In the genomic region with DNA sequence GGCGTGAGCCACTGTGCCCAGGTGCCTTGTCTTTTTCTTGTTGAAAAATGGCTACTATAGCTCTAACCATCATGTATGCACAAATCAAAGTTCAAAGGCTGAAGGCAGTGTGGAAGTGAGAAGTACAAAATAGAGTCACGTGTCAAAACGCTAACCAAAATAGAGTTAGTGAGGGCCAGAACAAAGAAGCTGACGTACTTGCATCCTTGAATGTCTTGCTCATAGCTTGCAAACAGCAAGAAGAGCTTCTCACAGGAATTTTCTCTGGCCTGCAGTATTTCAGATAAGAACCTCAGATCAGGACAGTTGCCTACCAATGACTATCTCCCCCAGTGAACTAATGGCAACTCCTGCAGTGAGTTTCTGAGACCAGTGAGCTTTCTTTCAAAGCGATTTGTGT, we compare ENCODE assay signal across 24 cellular contexts.
DNase-seq lines count a peak whose midpoint lies in the region; ATAC-seq, FAIRE-seq and TF ChIP-seq lines count a peak whose summit lies in the region.
"Had no signal": no experiment of that assay in that cellular context is flagged by ENCODE, and none has a peak within 500 bp of the region (broad histone marks: within the 10 kb centered on the region; RNA-seq: fewer than 3 reads in every experiment).

No MANE protein-coding gene starts in this region.

- H3K4me3 ChIP-seq in GM12878 (no peak overlapping the region), neuronal stem cell (ENCODE audit: low read length in 2 of 2) (no peak overlapping the region)
- H3K4me3 ChIP-seq: BLaER1 treated with 17β-estradiol and CSF1 and Interleukin-3, amounts not matched to agents 10 nM and 100 nM; SJCRH30 had no signal

- RAD21 ChIA-PET in GM12878 (lab: Charles Lee; ENCODE audit: unreplicated experiment): interaction anchor here (0.8 to 2.3 kb wide), 4 partner anchors 11 to 127 kb away, joined by 3 to 7 read pairs (median 4); no protein-coding TSS in a partner anchor

- ATAC-seq in Right ventricle myocardium inferior (peak; percentile 31), Right ventricle myocardium superior (ENCODE audit: poor library complexity) (no peak), GM12878 (peak; percentile 25; the same call in 1 of the 3 replicates)
- ATAC-seq: PC-3 had no signal

- intact Hi-C loops in Right ventricle myocardium inferior (cut with DNase I) (no loop called here), Right ventricle myocardium superior (cut with DNase I) (no loop called here), GM12878 (cut with micrococcal nuclease; ENCODE audit: unreplicated experiment) (no loop called here)

- H3K79me2 ChIP-seq in GM12878 (ENCODE audit: control insufficient read depth, insufficient read depth, low read length): no peaks in the 10 kb centered on the region

- no peaks in the 10 kb centered on the region for H3K9me3 ChIP-seq in GM12878 (replicated peaks; ENCODE audit: control insufficient read depth, insufficient read depth, low read length)
- no peaks in the 10 kb centered on the region for H3K9me3 ChIP-seq in neuronal stem cell (replicated peaks in 1 of 2; ENCODE audit: control insufficient read depth in 2 of 2, insufficient read depth in 1 of 2, low read depth in 1 of 2, low read length in 2 of 2)
- H3K9me3 ChIP-seq: Caco-2 had no signal

- no peak for TF ChIP-seq CTCF in GM12878 (IDR thresholded peaks at IDR 0.05 in 2 of 3, conservative IDR thresholded peaks at IDR 0.05 in 1 of 3; ENCODE audit: control insufficient read depth in 2 of 3, extremely low read depth in 1 of 3, insufficient read depth in 1 of 3, low read depth in 3 of 3, low read length in 3 of 3)

- no peak overlapping the region for H3K4ac ChIP-seq in neuronal stem cell (ENCODE audit: low read length)

- no peaks in the 10 kb centered on the region for H3K27me3 ChIP-seq in GM12878 (replicated peaks in 1 of 2; ENCODE audit: control insufficient read depth in 2 of 2, insufficient read depth in 2 of 2, low read length in 1 of 2)
- H3K27me3 ChIP-seq in neuronal stem cell (ENCODE audit: control insufficient read depth in 3 of 3, insufficient read depth in 3 of 3, low read depth in 1 of 3, low read length in 3 of 3): no peaks in the 10 kb centered on the region
- H3K27me3 ChIP-seq: BLaER1 treated with 17β-estradiol and CSF1 and Interleukin-3, amounts not matched to agents 10 nM and 100 nM; SJCRH30 had no signal

- CTCF ChIA-PET in GM12878 (lab: Yijun Ruan, JAX): interaction anchor here (1.2 kb wide), 1 partner anchor 22 kb away, joined by 3 read pairs; no protein-coding TSS in a partner anchor

- TF ChIP-seq RAD21 in GM12878 (IDR thresholded peaks at IDR 0.05; ENCODE audit: insufficient read depth, low read depth, low read length): no peak

- H3K4me2 ChIP-seq in GM12878 (ENCODE audit: control insufficient read depth, insufficient read depth) (no peak overlapping the region), neuronal stem cell (ENCODE audit: insufficient read depth, low read length, poor library complexity, severe bottlenecking) (no peak overlapping the region)
- H3K4me2 ChIP-seq: BLaER1 treated with 17β-estradiol and CSF1 and Interleukin-3, amounts not matched to agents 10 nM and 100 nM had no signal

- H3K23ac ChIP-seq in neuronal stem cell (ENCODE audit: low read depth, low read length, poor library complexity): no peak overlapping the region

- H3K9ac ChIP-seq in GM12878 (ENCODE audit: control insufficient read depth, insufficient read depth, low read length): no peak overlapping the region
- no peak overlapping the region for H3K9ac ChIP-seq in neuronal stem cell (ENCODE audit: low read depth, low read length, poor library complexity)
- H3K9ac ChIP-seq: BLaER1 treated with 17β-estradiol and CSF1 and Interleukin-3, amounts not matched to agents 10 nM and 100 nM had no signal

- H2AK5ac ChIP-seq in neuronal stem cell (ENCODE audit: low read depth, low read length): no peak overlapping the region

- no peak overlapping the region for H2AFZ ChIP-seq in GM12878 (ENCODE audit: control insufficient read depth, low read depth, low read length)
- H2AFZ ChIP-seq in neuronal stem cell (ENCODE audit: low read length): no peak overlapping the region

- POLR2A ChIA-PET in GM12878 (lab: Charles Lee): interaction anchor here (1.5 kb wide), 1 partner anchor 11 kb away, joined by 5 read pairs; no protein-coding TSS in a partner anchor

- H3K36me3 ChIP-seq in GM12878 (ENCODE audit: control insufficient read depth in 2 of 2, insufficient read depth in 2 of 2, low read length in 1 of 2) (no peaks in the 10 kb centered on the region), neuronal stem cell (replicated peaks in 1 of 2; ENCODE audit: control insufficient read depth in 2 of 2, insufficient read depth in 2 of 2, low read length in 2 of 2) (no peaks in the 10 kb centered on the region)
- H3K36me3 ChIP-seq: BLaER1 treated with 17β-estradiol and CSF1 and Interleukin-3, amounts not matched to agents 10 nM and 100 nM; SJCRH30 had no signal

- H2BK12ac ChIP-seq in neuronal stem cell (ENCODE audit: low read length): no peak overlapping the region

- no peaks in the 10 kb centered on the region for H3K79me1 ChIP-seq in neuronal stem cell (ENCODE audit: low read depth, low read length)

- no TSS peak for BruUV-seq in GM12878 (replicated peaks; lab: Mats Ljungman, UMichigan)

- no peak overlapping the region for H2BK15ac ChIP-seq in neuronal stem cell (ENCODE audit: low read length)

- TF ChIP-seq EP300 in GM12878 (IDR thresholded peaks at IDR 0.05; ENCODE audit: borderline replicate concordance in 1 of 2, control insufficient read depth in 1 of 2, low read depth in 2 of 2, low read length in 2 of 2): no peak

- SMC1A ChIA-PET in GM12878 (lab: Charles Lee; ENCODE audit: uncharacterized antibody, unreplicated experiment): interaction anchor here (1.1 to 2.4 kb wide), 7 partner anchors 9 to 70 kb away, joined by 3 to 10 read pairs (median 3); no protein-coding TSS in a partner anchor

- H2BK5ac ChIP-seq in neuronal stem cell (ENCODE audit: low read length): no peak overlapping the region

- H3K14ac ChIP-seq in neuronal stem cell (ENCODE audit: low read length): no peak overlapping the region

- H3K4me1 ChIP-seq in GM12878 (ENCODE audit: control insufficient read depth, insufficient read depth, low read length): no peaks in the 10 kb centered on the region
- H3K4me1 ChIP-seq in neuronal stem cell (ENCODE audit: control insufficient read depth in 2 of 2, insufficient read depth in 1 of 2, low read depth in 1 of 2, low read length in 2 of 2): peaks cover 0 to 4% of the 10 kb centered on the region in 2 donors
- H3K4me1 ChIP-seq: BLaER1 treated with 17β-estradiol and CSF1 and Interleukin-3, amounts not matched to agents 10 nM and 100 nM; Caco-2; SJCRH30 had no signal

- no peak overlapping the region for H4K91ac ChIP-seq in neuronal stem cell (ENCODE audit: low read depth, low read length, poor library complexity)

- H3K27ac ChIP-seq in GM12878 (ENCODE audit: control insufficient read depth, insufficient read depth) (no peak overlapping the region), neuronal stem cell (replicated peaks; ENCODE audit: low read length) (no peak overlapping the region)
- H3K27ac ChIP-seq: BLaER1 treated with 17β-estradiol and CSF1 and Interleukin-3, amounts not matched to agents 10 nM and 100 nM; RWPE1; SJCRH30 had no signal

- no peak for TF ChIP-seq POLR2A in GM12878 (IDR thresholded peaks at IDR 0.05; ENCODE audit: low read depth, low read length)

- 38% methylated on average over 5 of the region's 5 CpGs for WGBS in GM12878 (ENCODE audit: insufficient coverage, insufficient replicate concordance, low lambda C conversion rate, missing lambda C conversion rate)
- WGBS in neuronal stem cell (ENCODE audit: extremely low coverage in 2 of 2, insufficient read length in 2 of 2, insufficient replicate concordance in 1 of 2), 2 donors: no CpG with 5 or more reads among the region's 5 CpGs

- in situ Hi-C loops in GM12878 (cut with MboI): no loop called here

- no peak overlapping the region for H4K8ac ChIP-seq in neuronal stem cell (ENCODE audit: low read depth, low read length)

- H4K20me1 ChIP-seq in GM12878 (ENCODE audit: control insufficient read depth, insufficient read depth): no peaks in the 10 kb centered on the region
- H4K20me1 ChIP-seq: BLaER1 treated with 17β-estradiol and CSF1 and Interleukin-3, amounts not matched to agents 10 nM and 100 nM had no signal

- DNase-seq in Right ventricle myocardium inferior (ENCODE audit: missing footprints) (no peak), Right ventricle myocardium superior (no peak), GM12878 (ENCODE audit: low read depth, low spot score) (no peak), iPS-NIHi7 (ENCODE audit: extremely low spot score) (peak; percentile 17), neuronal stem cell (ENCODE audit: low spot score) (peak; percentile 1), NOMO-1 treated with dmso at 0.1 percent for 144 hours (lab: John Stamatoyannopoulos, UW; ENCODE audit: unreplicated experiment) (no peak), NCI-H526 treated with DMSO at 0.1 percent for 48 hours (lab: John Stamatoyannopoulos, UW) (no peak), EL (no peak)
- DNase-seq: 8988T; Caco-2; CD4-positive, alpha-beta memory T cell; DMS153; GDM1; Kasumi-1; NCI-H1417; NCI-H1694 treated with DMSO at 0.1 percent for 48 hours; NCI-H2081 treated with DMSO at 0.1 percent for 48 hours; NCI-H446; NCI-H526; PC-3; SJCRH30 had no signal

- no peak overlapping the region for H2BK120ac ChIP-seq in neuronal stem cell (ENCODE audit: low read depth, low read length)

- H3K18ac ChIP-seq in neuronal stem cell (ENCODE audit: low read length): no peak overlapping the region

- no peak for FAIRE-seq in GM12878 (lab: Jason Lieb, UNC)
- FAIRE-seq: GM19239 had no signal

TF ChIP-seq in GM12878, 131 proteins besides CTCF, POLR2A, EP300 and RAD21 (continues in another document):
- TF ChIP-seq BHLHE40 (IDR thresholded peaks at IDR 0.05; ENCODE audit: borderline replicate concordance in 1 of 2, low read depth in 2 of 2, low read length in 1 of 2): peak; percentile 16 to 65; a peak in 2 of 4 replicates

Comparison
In these comparisons a context has a peak if more than half of its experiments do, and no peak if none do; other contexts are left out.
1. DNase-seq: peak in iPS-NIHi7 (single experiment) and neuronal stem cell (single experiment); none in Right ventricle myocardium inferior (single experiment), Right ventricle myocardium superior (single experiment), GM12878 (single experiment), NOMO-1 treated with dmso at 0.1 percent for 144 hours (single experiment), NCI-H526 treated with DMSO at 0.1 percent for 48 hours (single experiment) and EL (single experiment).